Comparison of ENCODE assay signal across 10 cellular contexts in the genomic region with DNA sequence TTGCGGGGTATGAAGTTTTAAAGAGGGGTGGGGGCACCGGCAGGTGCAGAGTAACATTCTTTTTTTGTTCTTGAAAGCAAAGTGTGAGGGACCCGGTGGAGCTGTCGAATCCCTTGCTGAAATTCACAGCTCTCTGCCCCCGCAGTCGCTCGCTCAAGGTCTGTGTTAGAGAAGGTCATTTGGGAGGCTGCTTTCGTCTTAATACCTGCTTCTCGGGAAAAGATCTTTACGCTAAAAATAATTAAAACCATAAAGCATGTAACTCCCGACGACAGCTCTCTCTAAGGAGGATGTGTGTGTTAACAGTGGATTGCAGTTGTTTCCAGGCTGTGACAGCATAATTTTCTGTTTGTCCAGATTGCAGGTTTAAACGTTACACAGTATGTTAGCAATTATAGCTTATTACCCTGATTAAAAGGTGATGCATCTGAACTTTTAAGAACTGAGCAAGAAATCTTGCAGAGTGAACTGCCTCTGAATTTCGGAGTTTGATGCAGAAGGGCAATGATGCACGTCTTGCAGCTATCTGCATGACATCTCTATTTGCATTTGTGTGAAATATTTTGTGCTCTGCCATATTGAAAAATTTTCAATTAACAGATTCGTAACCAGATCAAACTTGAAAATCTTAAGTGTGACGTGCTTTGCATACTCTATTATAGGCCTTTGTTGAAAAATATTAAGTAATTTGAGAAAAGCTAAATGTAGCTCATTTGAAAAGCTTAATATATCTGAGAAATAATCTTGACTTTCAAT. TPM values are rescaled to one million over a fixed set of nuclear protein-coding genes. Genes with fewer than 3 reads are reported as not detected.
DNase-seq lines count a peak whose midpoint lies in the region; ATAC-seq, FAIRE-seq and TF ChIP-seq lines count a peak whose summit lies in the region.
"Had no signal": no experiment of that assay in that cellular context is flagged by ENCODE, and none has a peak within 500 bp of the region (broad histone marks: within the 10 kb centered on the region; RNA-seq: fewer than 3 reads in every experiment).

No MANE protein-coding gene starts in this region.

- no peak for TF ChIP-seq CTCF in neural progenitor cell (IDR thresholded peaks at IDR 0.05)

- H3K36me3 ChIP-seq in Karpas-422 (ENCODE audit: insufficient read depth, low read length): no peaks in the 10 kb centered on the region
- H3K36me3 ChIP-seq in neural progenitor cell: no peaks in the 10 kb centered on the region
- no peaks in the 10 kb centered on the region for H3K36me3 ChIP-seq in small intestine (ENCODE audit: control insufficient read depth in 2 of 2, insufficient read depth in 2 of 2, low read length in 2 of 2)

- H3K9me3 Mint-ChIP-seq in neural progenitor cell: no peaks in the 10 kb centered on the region

- H3K27me3 ChIP-seq in Karpas-422 (ENCODE audit: low read length): no peaks in the 10 kb centered on the region
- H3K27me3 ChIP-seq in neural progenitor cell: peaks cover 59% of the 10 kb centered on the region
- H3K27me3 ChIP-seq in small intestine (ENCODE audit: control insufficient read depth in 2 of 2, insufficient read depth in 2 of 2, low read length in 2 of 2): peaks cover 7 to 9% of the 10 kb centered on the region in 2 donors

- DNase-seq in COLO668 (lab: John Stamatoyannopoulos, UW; ENCODE audit: unreplicated experiment) (peak; percentile 48), Karpas-422 (peak; percentile 42), dermis blood vessel endothelial cell (peak; percentile 8), neural progenitor cell (ENCODE audit: low spot score) (peak; percentile 35), glomerular visceral epithelial cell (ENCODE audit: extremely low spot score) (no peak), small intestine (no peak), NCI-H524 treated with DMSO at 0.1 percent for 48 hours (lab: John Stamatoyannopoulos, UW) (no peak)

- H3K4me1 ChIP-seq in Karpas-422 (ENCODE audit: low read length) (peaks cover 7% of the 10 kb centered on the region), neural progenitor cell (peaks cover 7% of the 10 kb centered on the region), small intestine (ENCODE audit: control insufficient read depth in 2 of 2, insufficient read depth in 1 of 2, low read depth in 1 of 2, low read length in 1 of 2) (peaks cover 0 to 2% of the 10 kb centered on the region in 2 donors)

- ATAC-seq in HG03469 (IDR thresholded peaks at IDR 0.05; ENCODE audit: unreplicated experiment): no peak

- H4K20me1 ChIP-seq in Karpas-422 (ENCODE audit: insufficient read depth, low read depth, low read length) (no peaks in the 10 kb centered on the region), neural progenitor cell (ENCODE audit: low read depth) (no peaks in the 10 kb centered on the region)

- no peak overlapping the region for H3K4me3 ChIP-seq in Karpas-422 (ENCODE audit: low read length)
- peak overlapping the region; percentile 66 for H3K4me3 ChIP-seq in neural progenitor cell
- H3K4me3 ChIP-seq in small intestine (ENCODE audit: low read depth in 1 of 2, low read length in 2 of 2): no peak overlapping the region

- peaks cover 15% of the 10 kb centered on the region for H3K27me3 Mint-ChIP-seq in neural progenitor cell (ENCODE audit: insufficient read depth, low read depth)

- no peaks in the 10 kb centered on the region for H3K9me3 ChIP-seq in Karpas-422 (ENCODE audit: low read length)
- H3K9me3 ChIP-seq in neural progenitor cell (ENCODE audit: low read depth): no peaks in the 10 kb centered on the region
- H3K9me3 ChIP-seq in small intestine (ENCODE audit: control insufficient read depth, low read depth): no peaks in the 10 kb centered on the region

- H3K9ac ChIP-seq in Karpas-422 (ENCODE audit: low read length) (no peak overlapping the region), neural progenitor cell (no peak overlapping the region)
- H3K9ac ChIP-seq: KMS-11 had no signal

- 19 to 30% (median 22%) methylated on average over 17 of the region's 17 CpGs for WGBS in small intestine, 3 donors

- H3K9me2 ChIP-seq in Karpas-422 (replicated peaks; ENCODE audit: insufficient read depth, low read length): no peaks in the 10 kb centered on the region

- H3K4me2 ChIP-seq in Karpas-422 (ENCODE audit: low read depth, low read length, poor library complexity, severe bottlenecking): no peak overlapping the region
- peak overlapping the region; percentile 82 for H3K4me2 ChIP-seq in neural progenitor cell
- H3K4me2 ChIP-seq: KMS-11 had no signal

- H3K79me2 ChIP-seq in Karpas-422 (ENCODE audit: low read length): no peaks in the 10 kb centered on the region
- no peaks in the 10 kb centered on the region for H3K79me2 ChIP-seq in neural progenitor cell (ENCODE audit: low read depth)

- H3K36me3 Mint-ChIP-seq in neural progenitor cell: no peaks in the 10 kb centered on the region

- peak overlapping the region; percentile 87 for H3K27ac Mint-ChIP-seq in neural progenitor cell

- H3K4me3 Mint-ChIP-seq in neural progenitor cell: peak overlapping the region; percentile 92

- FAIRE-seq in small intestine (lab: Jason Lieb, UNC): no peak

- H2AFZ ChIP-seq in Karpas-422 (ENCODE audit: low read length) (no peak overlapping the region), neural progenitor cell (replicated peaks) (peak overlapping the region; percentile 89)

- peaks cover 15% of the 10 kb centered on the region for H3K4me1 Mint-ChIP-seq in neural progenitor cell

- peaks cover 6% of the 10 kb centered on the region for H3F3A ChIP-seq in neural progenitor cell (ENCODE audit: low read depth)

- H3K27ac ChIP-seq in Karpas-422 (ENCODE audit: low read length) (no peak overlapping the region), neural progenitor cell (no peak overlapping the region), small intestine (ENCODE audit: low read depth in 1 of 2, low read length in 1 of 2) (no peak overlapping the region)
- H3K27ac ChIP-seq: KMS-11 had no signal

RNA-seq across cellular contexts. Expression of a gene that starts 1.0 kb away (rescaled TPM):
- 0.47 and 0.97 TPM in 2 replicates for total RNA-seq in Karpas-422 (2014; rRNA removed; shearing (Covaris generic); ENCODE audit: low replicate concordance)
- total RNA-seq in dermis blood vessel endothelial cell (30.5 TPM in 2 replicates), neural progenitor cell (ENCODE audit: low replicate concordance) (1.1 and 1.8 TPM in 2 replicates)
- 1 to 10 TPM in 1 of 3 donors, under 1 TPM in 2; 0.45 to 7.2 (median 0.54) TPM for polyA plus RNA-seq in small intestine
- total RNA-seq: activated CD8-positive, alpha-beta memory T cell treated with anti-CD3 and anti-CD28 coated beads for 36 hours had no signal

Comparison
In these comparisons a context has a peak if more than half of its experiments do, and no peak if none do; other contexts are left out.
1. DNase-seq: peak in COLO668 (single experiment), Karpas-422 (single experiment), dermis blood vessel endothelial cell (single experiment) and neural progenitor cell (single experiment); none in glomerular visceral epithelial cell (single experiment), small intestine (single experiment) and NCI-H524 treated with DMSO at 0.1 percent for 48 hours (single experiment).
2. RNA of a gene that starts 1.0 kb away (total RNA-seq): 30.5 TPM in dermis blood vessel endothelial cell; 1.1 to 1.8 TPM in neural progenitor cell and 0.47 to 0.97 TPM in Karpas-422; every median in the first group is over 10 times any median in the second.